Comparison of ENCODE assay signal across 24 cellular contexts in genomic region chrX:50860518-50860917, GRCh38. TPM values are rescaled to one million over a fixed set of nuclear protein-coding genes. Genes with fewer than 3 reads are reported as not detected.
A peak's percentile ranks its signal among the peaks of the same experiment; 100 is the strongest.
DNase-seq lines count a peak whose midpoint lies in the region; ATAC-seq, FAIRE-seq and TF ChIP-seq lines count a peak whose summit lies in the region.
"Had no signal": no experiment of that assay in that cellular context is flagged by ENCODE, and none has a peak within 500 bp of the region (broad histone marks: within the 10 kb centered on the region; RNA-seq: fewer than 3 reads in every experiment).

No MANE protein-coding gene starts in this region.

- H3K4me2 ChIP-seq in hepatocyte (no peak overlapping the region), HepG2 (ENCODE audit: low read depth, low read length) (no peak overlapping the region)
- H3K4me2 ChIP-seq: BLaER1 had no signal

- BruUV-seq in HepG2 (replicated peaks; lab: Mats Ljungman, UMichigan) = no TSS peak

- H3K4me1 ChIP-seq in hepatocyte (ENCODE audit: insufficient read depth) (peaks cover 5% of the 10 kb centered on the region), HepG2 (ENCODE audit: insufficient read depth, low read length) (peaks cover 13% of the 10 kb centered on the region; the same call in 1 of the 2 replicates), right lobe of liver (peaks cover 0 to 14% (median 0%) of the 10 kb centered on the region in 4 donors)
- H3K4me1 ChIP-seq: BE2C, BLaER1, Caco-2 had no signal

- 68% methylated on average over 3 of the region's 3 CpGs for WGBS in hepatocyte (ENCODE audit: low lambda C conversion rate, missing lambda C conversion rate)
- 0% methylated on average over 2 of the region's 3 CpGs for WGBS in HepG2 (ENCODE audit: low lambda C conversion rate)
- WGBS in right lobe of liver (ENCODE audit: insufficient coverage, low coverage, low lambda C conversion rate, missing lambda C conversion rate) = 9% methylated on average over 3 of the region's 3 CpGs

- intact Hi-C loops in HepG2 (cut with micrococcal nuclease; ENCODE audit: unreplicated experiment) (no loop called here), right lobe of liver (cut with DNase I) (no loop called here)
- intact Hi-C loops in activated CD8-positive, alpha-beta T cell treated with anti-CD3 and anti-CD28 coated beads for 36 hours (cut with micrococcal nuclease) = no loop called here
- intact Hi-C loops in CD4-positive, alpha-beta T cell (cut with DNase I, micrococcal nuclease) = no loop called here

- H3K27ac ChIP-seq in hepatocyte = peak overlapping the region; percentile 11
- no peak overlapping the region for H3K27ac ChIP-seq in HepG2 (ENCODE audit: extremely low read length, insufficient read depth, low read length)
- H3K27ac ChIP-seq in right lobe of liver = peak overlapping the region in 2 of 3 donors; percentile 2 to 30
- no peak overlapping the region for H3K27ac ChIP-seq in CD4-positive, alpha-beta T cell (ENCODE audit: low read depth, low read length)
- H3K27ac ChIP-seq: BLaER1 had no signal

- CTCF ChIA-PET in HepG2 (lab: Yijun Ruan, JAX; ENCODE audit: low intra/inter-chr PET ratio, low total read pairs) = no interaction called here
- CTCF ChIA-PET in activated CD8-positive, alpha-beta T cell treated with anti-CD3 and anti-CD28 coated beads for 36 hours (lab: Charles Lee) = no interaction called here
- CTCF ChIA-PET in CD4-positive, alpha-beta T cell (lab: Charles Lee) = no interaction called here

- ATAC-seq in HepG2 (peak; percentile 83), right lobe of liver (peak; percentile 90 to 94 (median 92))
- ATAC-seq in activated CD8-positive, alpha-beta T cell treated with anti-CD3 and anti-CD28 coated beads for 36 hours = no peak
- no peak for ATAC-seq in CD4-positive, alpha-beta T cell (ENCODE audit: poor library complexity)
- ATAC-seq: CD8-positive, alpha-beta T cell had no signal

- H3K9me3 ChIP-seq in hepatocyte (ENCODE audit: low read depth) (no peaks in the 10 kb centered on the region), HepG2 (ENCODE audit: low read length) (no peaks in the 10 kb centered on the region), right lobe of liver (no peaks in the 10 kb centered on the region)
- H3K9me3 ChIP-seq in CD4-positive, alpha-beta T cell (ENCODE audit: control insufficient read depth, low read length) = no peaks in the 10 kb centered on the region
- H3K9me3 ChIP-seq: BE2C, BLaER1, Caco-2 had no signal

- no peaks in the 10 kb centered on the region for H4K20me1 ChIP-seq in hepatocyte (ENCODE audit: insufficient read depth, poor library complexity, severe bottlenecking)
- no peaks in the 10 kb centered on the region for H4K20me1 ChIP-seq in HepG2 (ENCODE audit: insufficient read depth, low read length)
- H4K20me1 ChIP-seq: BLaER1 had no signal

- no peaks in the 10 kb centered on the region for H3K4me1 Mint-ChIP-seq in activated CD8-positive, alpha-beta T cell treated with anti-CD3 and anti-CD28 coated beads for 36 hours (ENCODE audit: low read depth)
- no peaks in the 10 kb centered on the region for H3K4me1 Mint-ChIP-seq in CD4-positive, alpha-beta T cell (ENCODE audit: low read depth)
- H3K4me1 Mint-ChIP-seq: CD14-positive monocyte; CD4-positive, CD25-positive, alpha-beta regulatory T cell had no signal

- H3K79me2 ChIP-seq in hepatocyte (no peaks in the 10 kb centered on the region), HepG2 (ENCODE audit: insufficient read depth, low read length) (no peaks in the 10 kb centered on the region)

- H3K27ac Mint-ChIP-seq in activated CD8-positive, alpha-beta T cell treated with anti-CD3 and anti-CD28 coated beads for 36 hours = no peak overlapping the region
- no peak overlapping the region for H3K27ac Mint-ChIP-seq in CD4-positive, alpha-beta T cell
- H3K27ac Mint-ChIP-seq: CD4-positive, CD25-positive, alpha-beta regulatory T cell; CD8-positive, alpha-beta T cell had no signal

- TF ChIP-seq CTCF in hepatocyte (IDR thresholded peaks at IDR 0.05; ENCODE audit: poor library complexity) = no peak
- TF ChIP-seq CTCF in HepG2 (CRISPR knock-in tag; IDR thresholded peaks at IDR 0.05) = no peak
- no peak for TF ChIP-seq CTCF in right lobe of liver (IDR thresholded peaks at IDR 0.05)
- TF ChIP-seq CTCF in activated CD8-positive, alpha-beta T cell treated with anti-CD3 and anti-CD28 coated beads for 36 hours (IDR thresholded peaks at IDR 0.05) = no peak
- no peak for TF ChIP-seq CTCF in CD4-positive, alpha-beta T cell (IDR thresholded peaks at IDR 0.05)

- TF ChIP-seq EP300 in HepG2 (IDR thresholded peaks at IDR 0.05; ENCODE audit: low read depth in 2 of 2, low read length in 2 of 2) = no peak
- no peak for TF ChIP-seq EP300 in HepG2 (CRISPR knock-in tag; IDR thresholded peaks at IDR 0.05; ENCODE audit: borderline replicate concordance)

- POLR2A ChIA-PET in HepG2 (lab: Yijun Ruan, JAX) = no interaction called here
- POLR2A ChIA-PET in activated CD8-positive, alpha-beta T cell treated with anti-CD3 and anti-CD28 coated beads for 36 hours (lab: Charles Lee) = no interaction called here
- POLR2A ChIA-PET in CD4-positive, alpha-beta T cell (lab: Charles Lee) = no interaction called here

- no peak for TF ChIP-seq POLR2A in HepG2 (IDR thresholded peaks at IDR 0.05; ENCODE audit: insufficient read depth in 1 of 2, low read depth in 2 of 2, low read length in 2 of 2)
- TF ChIP-seq POLR2A in right lobe of liver (IDR thresholded peaks at IDR 0.05) = no peak

- no peaks in the 10 kb centered on the region for H3K9me2 ChIP-seq in hepatocyte (replicated peaks; ENCODE audit: insufficient read depth)

- H3K9me3 Mint-ChIP-seq in activated CD8-positive, alpha-beta T cell treated with anti-CD3 and anti-CD28 coated beads for 36 hours = no peaks in the 10 kb centered on the region
- H3K9me3 Mint-ChIP-seq in CD4-positive, alpha-beta T cell = no peaks in the 10 kb centered on the region
- H3K9me3 Mint-ChIP-seq: CD4-positive, CD25-positive, alpha-beta regulatory T cell; CD8-positive, alpha-beta T cell had no signal

- TF ChIP-seq RAD21 in HepG2 (CRISPR knock-in tag; IDR thresholded peaks at IDR 0.05) = no peak

- no peak overlapping the region for H3K9ac ChIP-seq in HepG2 (ENCODE audit: insufficient read depth, low read depth, low read length)
- H3K9ac ChIP-seq: BLaER1 had no signal

- DNase-seq in hepatocyte (ENCODE audit: low spot score) = no peak
- DNase-seq in HepG2 (ENCODE audit: low spot score) = no peak
- peak in 1 of 3 donors; percentile 59 for DNase-seq in right lobe of liver
- DNase-seq in activated CD8-positive, alpha-beta T cell treated with anti-CD3 and anti-CD28 coated beads for 36 hours = no peak
- no peak for DNase-seq in NCI-H2227 treated with DMSO at 0.1 percent for 48 hours (lab: John Stamatoyannopoulos, UW)
- no peak for DNase-seq in CD4-positive, alpha-beta T cell
- DNase-seq: 8988T; ACHN; BE2C; C1 segment of cervical spinal cord; Caco-2; Calu3; CD4-positive, CD25-positive, alpha-beta regulatory T cell; CD8-positive, alpha-beta T cell; DMS79 treated with DMSO at 0.1 percent for 48 hours; GF-D8 had no signal

- H3K27me3 ChIP-seq in hepatocyte = no peaks in the 10 kb centered on the region
- no peaks in the 10 kb centered on the region for H3K27me3 ChIP-seq in HepG2 (ENCODE audit: control insufficient read depth in 1 of 2, insufficient read depth in 2 of 2, low read length in 2 of 2)
- H3K27me3 ChIP-seq in right lobe of liver = no peaks in the 10 kb centered on the region
- peaks cover 1% of the 10 kb centered on the region for H3K27me3 ChIP-seq in CD4-positive, alpha-beta T cell (ENCODE audit: control insufficient read depth, insufficient read depth, low read length)
- H3K27me3 ChIP-seq: BE2C had no signal

- H3K4me3 ChIP-seq in hepatocyte (no peak overlapping the region), HepG2 (replicated peaks in 1 of 3; ENCODE audit: insufficient read depth in 1 of 3, low read depth in 2 of 3, low read length in 3 of 3) (no peak overlapping the region), right lobe of liver (no peak overlapping the region)
- H3K4me3 ChIP-seq: BLaER1 had no signal

- no peak overlapping the region for H2AFZ ChIP-seq in hepatocyte
- H2AFZ ChIP-seq in HepG2 (ENCODE audit: low read length) = no peak overlapping the region

- in situ Hi-C loops in HepG2 (cut with HindIII; ENCODE audit: extremely low pct_ligation_motif_present, low pct_unique_long_range_greater_than_20kb) = no loop called here

- H3K36me3 Mint-ChIP-seq in activated CD8-positive, alpha-beta T cell treated with anti-CD3 and anti-CD28 coated beads for 36 hours (ENCODE audit: low read depth) = no peaks in the 10 kb centered on the region
- no peaks in the 10 kb centered on the region for H3K36me3 Mint-ChIP-seq in CD4-positive, alpha-beta T cell (ENCODE audit: low read depth)
- H3K36me3 Mint-ChIP-seq: CD14-positive monocyte; CD4-positive, CD25-positive, alpha-beta regulatory T cell; CD8-positive, alpha-beta T cell had no signal

- no peaks in the 10 kb centered on the region for H3K27me3 Mint-ChIP-seq in activated CD8-positive, alpha-beta T cell treated with anti-CD3 and anti-CD28 coated beads for 36 hours
- H3K27me3 Mint-ChIP-seq in CD4-positive, alpha-beta T cell = peaks cover 17% of the 10 kb centered on the region
- H3K27me3 Mint-ChIP-seq: CD4-positive, CD25-positive, alpha-beta regulatory T cell had no signal

- H3K36me3 ChIP-seq in hepatocyte (replicated peaks; ENCODE audit: insufficient read depth, low read depth) = no peaks in the 10 kb centered on the region
- no peaks in the 10 kb centered on the region for H3K36me3 ChIP-seq in HepG2 (replicated peaks in 1 of 2; ENCODE audit: control insufficient read depth in 1 of 2, insufficient read depth in 2 of 2, low read length in 2 of 2)
- no peaks in the 10 kb centered on the region for H3K36me3 ChIP-seq in right lobe of liver
- H3K36me3 ChIP-seq: BE2C, BLaER1 had no signal

- H3K4me3 Mint-ChIP-seq in activated CD8-positive, alpha-beta T cell treated with anti-CD3 and anti-CD28 coated beads for 36 hours = no peak overlapping the region
- H3K4me3 Mint-ChIP-seq in CD4-positive, alpha-beta T cell = no peak overlapping the region
- H3K4me3 Mint-ChIP-seq: CD14-positive monocyte; CD4-positive, CD25-positive, alpha-beta regulatory T cell; CD8-positive, alpha-beta T cell had no signal

- FAIRE-seq in HepG2 (lab: Jason Lieb, UNC) = no peak
- FAIRE-seq: A204.1, D721Med, G401.6, GM12891 had no signal

RNA-seq across cellular contexts. Expression of gene SHROOM4, which starts 46.5 kb away (rescaled TPM):
- total RNA-seq in hepatocyte (7.1 and 7.3 TPM in 2 replicates), HepG2 (2016; rRNA removed; fragmentation: Illumina TruSeq; extraction: Trizol) (0.15 and 0.18 TPM in 2 replicates), right lobe of liver (1 to 10 TPM in 4 of 6 experiments, under 1 TPM in 2; 0.55 to 2.0 (median 1.2) TPM)
- polyA plus RNA-seq in hepatocyte (1.6 and 2.8 TPM in 2 replicates), HepG2 (2011; rRNA removed) (0.05 and 0.08 TPM in 2 replicates)
- under 0.01 TPM in 1 of 2 replicates, not detected in the other for total RNA-seq in HepG2 (2016; cell fraction: cytosol; rRNA removed; fragmentation: Illumina TruSeq; extraction: Trizol; ENCODE audit: low read depth)
- total RNA-seq in HepG2 (2016; cell fraction: insoluble cytoplasmic fraction; rRNA removed; fragmentation: Illumina TruSeq; extraction: Trizol) = 0.11 and 0.25 TPM in 2 replicates
- 0.03 TPM in 1 of 2 replicates, not detected in the other for total RNA-seq in HepG2 (2016; cell fraction: membrane; rRNA removed; fragmentation: Illumina TruSeq; extraction: Trizol)
- total RNA-seq in HepG2 (2016; cell fraction: nucleus; rRNA removed; fragmentation: Illumina TruSeq; extraction: Trizol) = 0.06 and 0.09 TPM in 2 replicates
- 0.04 and 0.05 TPM in 2 replicates for polyA plus RNA-seq in HepG2 (2011; cell fraction: cytosol; rRNA removed)
- polyA plus RNA-seq in HepG2 (2011; cell fraction: nucleus; rRNA removed) = 0.07 and 0.10 TPM in 2 replicates
- 0.03 and 0.04 TPM in 2 replicates for polyA plus RNA-seq in HepG2 (2012)
- not detected in 2 replicates for polyA plus RNA-seq in HepG2 (2016; cell fraction: cytosol; fragmentation: Illumina TruSeq; extraction: Trizol; ENCODE audit: low read depth)
- 0.04 and 0.05 TPM in 2 replicates for polyA plus RNA-seq in HepG2 (2016; cell fraction: insoluble cytoplasmic fraction; fragmentation: Illumina TruSeq; extraction: Trizol; ENCODE audit: low read depth)
- polyA plus RNA-seq in HepG2 (2016; cell fraction: membrane; fragmentation: Illumina TruSeq; extraction: Trizol; ENCODE audit: low read depth) = 0.01 TPM in 1 of 2 replicates, not detected in the other
- polyA plus RNA-seq in HepG2 (2016; cell fraction: nucleus; fragmentation: Illumina TruSeq; extraction: Trizol; ENCODE audit: insufficient read depth, low read depth) = 0.08 and 0.09 TPM in 2 replicates
- polyA minus RNA-seq in HepG2 (2011; rRNA and poly(A)+ RNA removed; ENCODE audit: low replicate concordance) = 0.46 TPM in 1 of 2 replicates, not detected in the other
- 0.18 and 0.30 TPM in 2 replicates for polyA minus RNA-seq in HepG2 (2011; cell fraction: cytosol; rRNA and poly(A)+ RNA removed)
- 0.12 and 0.39 TPM in 2 replicates for polyA minus RNA-seq in HepG2 (2011; cell fraction: nucleus; rRNA and poly(A)+ RNA removed)
- not detected for total RNA-seq in activated CD8-positive, alpha-beta T cell treated with anti-CD3 and anti-CD28 coated beads for 36 hours
- not detected for total RNA-seq in CD4-positive, alpha-beta T cell
- total RNA-seq: CD8-positive, alpha-beta T cell had no signal
- polyA plus RNA-seq: CD14-positive monocyte; CD4-positive, CD25-positive, alpha-beta regulatory T cell had no signal

RNA-seq across cellular contexts. Expression of gene BMP15, which starts 50.0 kb away (rescaled TPM):
- total RNA-seq in hepatocyte = not detected in 2 replicates
- not detected in 2 replicates for polyA plus RNA-seq in hepatocyte
- total RNA-seq in HepG2 (2016; rRNA removed; fragmentation: Illumina TruSeq; extraction: Trizol) = not detected in 2 replicates
- total RNA-seq in HepG2 (2016; cell fraction: cytosol; rRNA removed; fragmentation: Illumina TruSeq; extraction: Trizol; ENCODE audit: low read depth) = not detected in 2 replicates
- total RNA-seq in HepG2 (2016; cell fraction: insoluble cytoplasmic fraction; rRNA removed; fragmentation: Illumina TruSeq; extraction: Trizol) = not detected in 2 replicates
- not detected in 2 replicates for total RNA-seq in HepG2 (2016; cell fraction: membrane; rRNA removed; fragmentation: Illumina TruSeq; extraction: Trizol)
- total RNA-seq in HepG2 (2016; cell fraction: nucleus; rRNA removed; fragmentation: Illumina TruSeq; extraction: Trizol) = not detected in 2 replicates
- polyA plus RNA-seq in HepG2 (2011; rRNA removed) = not detected in 2 replicates
- not detected in 2 replicates for polyA plus RNA-seq in HepG2 (2011; cell fraction: cytosol; rRNA removed)
- not detected in 2 replicates for polyA plus RNA-seq in HepG2 (2011; cell fraction: nucleus; rRNA removed)
- not detected in 2 replicates for polyA plus RNA-seq in HepG2 (2012)
- polyA plus RNA-seq in HepG2 (2016; cell fraction: cytosol; fragmentation: Illumina TruSeq; extraction: Trizol; ENCODE audit: low read depth) = not detected in 2 replicates
- polyA plus RNA-seq in HepG2 (2016; cell fraction: insoluble cytoplasmic fraction; fragmentation: Illumina TruSeq; extraction: Trizol; ENCODE audit: low read depth) = not detected in 2 replicates
- polyA plus RNA-seq in HepG2 (2016; cell fraction: membrane; fragmentation: Illumina TruSeq; extraction: Trizol; ENCODE audit: low read depth) = not detected in 2 replicates
- polyA plus RNA-seq in HepG2 (2016; cell fraction: nucleus; fragmentation: Illumina TruSeq; extraction: Trizol; ENCODE audit: insufficient read depth, low read depth) = not detected in 2 replicates
- not detected in 2 replicates for polyA minus RNA-seq in HepG2 (2011; rRNA and poly(A)+ RNA removed; ENCODE audit: low replicate concordance)
- polyA minus RNA-seq in HepG2 (2011; cell fraction: cytosol; rRNA and poly(A)+ RNA removed) = not detected in 2 replicates
- polyA minus RNA-seq in HepG2 (2011; cell fraction: nucleus; rRNA and poly(A)+ RNA removed) = not detected in 2 replicates
- total RNA-seq in right lobe of liver = not detected
- not detected for total RNA-seq in activated CD8-positive, alpha-beta T cell treated with anti-CD3 and anti-CD28 coated beads for 36 hours
- total RNA-seq in CD4-positive, alpha-beta T cell = not detected
- total RNA-seq: A673; Caco-2; Calu3; CD4-positive, CD25-positive, alpha-beta regulatory T cell; CD8-positive, alpha-beta T cell had no signal
- polyA plus RNA-seq: AG04450; CD14-positive monocyte; CD4-positive, CD25-positive, alpha-beta regulatory T cell had no signal

Comparison
In these comparisons a context has a peak if more than half of its experiments do, and no peak if none do; other contexts are left out.
1. H3K27ac ChIP-seq: peak in hepatocyte (single experiment) and right lobe of liver (2 of 3); none in HepG2 (single experiment) and CD4-positive, alpha-beta T cell (single experiment).
2. ATAC-seq: peak in HepG2 (single experiment) and right lobe of liver (4 of 4); none in activated CD8-positive, alpha-beta T cell treated with anti-CD3 and anti-CD28 coated beads for 36 hours (single experiment) and CD4-positive, alpha-beta T cell (single experiment).